ENCODE assay signal across 9 cellular contexts in the genomic region with DNA sequence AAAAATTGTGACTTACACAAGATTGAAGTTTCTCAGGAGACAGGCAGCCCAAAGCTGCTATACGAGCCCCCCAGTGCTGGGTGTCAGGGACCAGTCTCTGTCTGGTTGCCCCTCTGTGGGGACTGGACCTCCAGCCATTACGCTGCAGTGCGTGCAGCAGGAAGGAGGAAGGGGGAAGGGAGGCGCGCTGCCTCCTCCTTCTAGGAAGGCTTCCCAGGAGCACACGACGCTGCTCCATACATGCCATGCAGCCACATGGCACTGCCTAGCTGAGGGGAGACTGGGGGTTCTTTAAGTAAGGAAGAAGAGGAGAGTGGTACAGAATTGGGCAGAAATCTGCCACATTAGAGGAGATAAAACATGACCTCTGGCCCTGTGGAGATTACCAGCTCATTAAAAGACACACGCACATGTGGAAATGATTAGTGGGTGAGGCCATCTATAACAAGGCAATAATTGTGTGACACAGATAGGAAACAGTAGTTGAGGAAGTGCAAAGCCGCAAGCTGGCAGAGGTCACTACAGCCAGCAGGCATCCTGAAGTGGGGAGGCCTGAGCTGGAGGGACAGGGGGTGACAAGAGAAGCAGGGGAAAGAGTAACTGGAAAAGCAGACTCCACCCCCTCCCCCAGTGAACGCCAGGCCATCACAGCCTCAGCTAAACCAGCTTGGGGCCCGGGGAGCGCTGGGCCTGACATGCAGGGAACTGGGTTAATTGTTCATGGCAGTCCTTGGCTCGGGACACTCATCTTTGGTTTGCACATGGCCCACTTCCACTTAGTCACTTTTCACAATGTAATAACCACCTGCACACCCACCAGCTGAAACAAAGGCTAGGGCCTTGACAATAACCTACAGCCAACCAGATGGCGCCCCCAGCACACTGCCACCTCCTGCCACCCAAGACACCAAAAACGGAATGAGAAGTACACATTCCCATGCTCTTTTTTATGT. TPM values are rescaled to one million over a fixed set of nuclear protein-coding genes. Genes with fewer than 3 reads are reported as not detected.
DNase-seq lines count a peak whose midpoint lies in the region; ATAC-seq and TF ChIP-seq lines count a peak whose summit lies in the region.
"Had no signal": no experiment of that assay in that cellular context is flagged by ENCODE, and none has a peak within 500 bp of the region (broad histone marks: within the 10 kb centered on the region; RNA-seq: fewer than 3 reads in every experiment).

No MANE protein-coding gene starts in this region.

- H3K27me3 ChIP-seq in SU-DHL-6 (ENCODE audit: low read length) (no peaks in the 10 kb centered on the region), hepatocyte (no peaks in the 10 kb centered on the region), tibial nerve (no peaks in the 10 kb centered on the region)

- H4K20me1 ChIP-seq in SU-DHL-6 (ENCODE audit: low read depth, low read length) (peaks cover 10% of the 10 kb centered on the region; the same call in 1 of the 2 replicates), hepatocyte (ENCODE audit: insufficient read depth, poor library complexity, severe bottlenecking) (no peaks in the 10 kb centered on the region)

- peaks cover 57% of the 10 kb centered on the region for H3F3A ChIP-seq in SU-DHL-6 (ENCODE audit: insufficient read depth)

- H2AFZ ChIP-seq in SU-DHL-6 (ENCODE audit: low read depth, low read length, severe bottlenecking) (no peak overlapping the region), hepatocyte (no peak overlapping the region)

- H3K4me3 ChIP-seq in AG10803 (ENCODE audit: low read length) (no peak overlapping the region), SU-DHL-6 (ENCODE audit: insufficient read depth, low read length, poor library complexity, severe bottlenecking) (no peak overlapping the region), hepatocyte (no peak overlapping the region), tibial nerve (no peak overlapping the region)

- H3K4me2 ChIP-seq in SU-DHL-6 (ENCODE audit: low read depth, low read length, poor library complexity, severe bottlenecking) (peak overlapping the region; percentile 56), hepatocyte (no peak overlapping the region)

- H3K9me2 ChIP-seq in SU-DHL-6 (replicated peaks; ENCODE audit: insufficient read depth, low read length) = no peaks in the 10 kb centered on the region
- H3K9me2 ChIP-seq in hepatocyte (replicated peaks; ENCODE audit: insufficient read depth) = no peaks in the 10 kb centered on the region

- DNase-seq in AG10803 (ENCODE audit: low read depth) = peak; percentile 38
- DNase-seq in GM04503 (ENCODE audit: low read depth) = peak; percentile 27
- no peak for DNase-seq in hepatocyte (ENCODE audit: low spot score)
- DNase-seq in tibial nerve (ENCODE audit: low spot score in 2 of 2) = no peak
- DNase-seq: NCI-H774 had no signal

- TF ChIP-seq CTCF in AG10803 (conservative IDR thresholded peaks at IDR 0.05; ENCODE audit: low read length) (no peak), SU-DHL-6 (IDR thresholded peaks at IDR 0.05; ENCODE audit: insufficient read depth, low read length, poor library complexity, severe bottlenecking) (no peak), hepatocyte (IDR thresholded peaks at IDR 0.05; ENCODE audit: poor library complexity) (no peak), tibial nerve (IDR thresholded peaks at IDR 0.05) (no peak)

- H3K4me1 ChIP-seq in hepatocyte (ENCODE audit: insufficient read depth) (peaks cover 49% of the 10 kb centered on the region), tibial nerve (peaks cover 0 to 39% (median 16%) of the 10 kb centered on the region in 4 donors)

- TF ChIP-seq POLR2A in tibial nerve (IDR thresholded peaks at IDR 0.05) = no peak

- H3K9me3 ChIP-seq in SU-DHL-6 (ENCODE audit: insufficient read depth, low read length) (no peaks in the 10 kb centered on the region), hepatocyte (ENCODE audit: low read depth) (no peaks in the 10 kb centered on the region), tibial nerve (no peaks in the 10 kb centered on the region)

- peak overlapping the region; percentile 39 for H3K9ac ChIP-seq in SU-DHL-6 (ENCODE audit: low read length)

- H3K36me3 ChIP-seq in SU-DHL-6 (ENCODE audit: low read length) (no peaks in the 10 kb centered on the region), hepatocyte (replicated peaks; ENCODE audit: insufficient read depth, low read depth) (no peaks in the 10 kb centered on the region), tibial nerve (no peaks in the 10 kb centered on the region)

- ATAC-seq in HG02642 (IDR thresholded peaks at IDR 0.05; ENCODE audit: poor library complexity, unreplicated experiment) (no peak), HG03039 (IDR thresholded peaks at IDR 0.05; ENCODE audit: unreplicated experiment) (no peak), GM21360 (IDR thresholded peaks at IDR 0.05; ENCODE audit: unreplicated experiment) (no peak)

- H3K79me2 ChIP-seq in SU-DHL-6 (ENCODE audit: insufficient read depth, low read length) (peaks cover 98% of the 10 kb centered on the region), hepatocyte (peaks cover 5% of the 10 kb centered on the region)

- TF ChIP-seq EP300 in tibial nerve (IDR thresholded peaks at IDR 0.05) = no peak

- WGBS in hepatocyte (ENCODE audit: low lambda C conversion rate, missing lambda C conversion rate) = 58% methylated on average over 15 of the region's 15 CpGs
- WGBS in tibial nerve, 2 donors = 62 to 63% methylated on average over 15 of the region's 15 CpGs

- H3K27ac ChIP-seq in SU-DHL-6 (ENCODE audit: low read depth, low read length) = peak overlapping the region; percentile 98
- H3K27ac ChIP-seq in hepatocyte = peak overlapping the region; percentile 18
- H3K27ac ChIP-seq in tibial nerve = no peak overlapping the region

RNA-seq across cellular contexts. Expression of a gene that starts 39.6 kb away (rescaled TPM):
- 4.7 and 11.3 TPM in 2 replicates for total RNA-seq in hepatocyte
- 4.3 and 5.9 TPM in 2 replicates for polyA plus RNA-seq in hepatocyte
- 10 to 100 TPM in 1 of 4 donors, 1 to 10 TPM in 3; 3.6 to 12.6 (median 6.8) TPM for total RNA-seq in tibial nerve

Comparison
In these comparisons a context has a peak if more than half of its experiments do, and no peak if none do; other contexts are left out.
1. DNase-seq: peak in AG10803 (single experiment) and GM04503 (single experiment); none in hepatocyte (single experiment) and tibial nerve (0 of 2).
2. H3K27ac ChIP-seq: peak in SU-DHL-6 (single experiment) and hepatocyte (single experiment); none in tibial nerve (0 of 4).